ENCODE assay signal across 8 cellular contexts in the genomic region with DNA sequence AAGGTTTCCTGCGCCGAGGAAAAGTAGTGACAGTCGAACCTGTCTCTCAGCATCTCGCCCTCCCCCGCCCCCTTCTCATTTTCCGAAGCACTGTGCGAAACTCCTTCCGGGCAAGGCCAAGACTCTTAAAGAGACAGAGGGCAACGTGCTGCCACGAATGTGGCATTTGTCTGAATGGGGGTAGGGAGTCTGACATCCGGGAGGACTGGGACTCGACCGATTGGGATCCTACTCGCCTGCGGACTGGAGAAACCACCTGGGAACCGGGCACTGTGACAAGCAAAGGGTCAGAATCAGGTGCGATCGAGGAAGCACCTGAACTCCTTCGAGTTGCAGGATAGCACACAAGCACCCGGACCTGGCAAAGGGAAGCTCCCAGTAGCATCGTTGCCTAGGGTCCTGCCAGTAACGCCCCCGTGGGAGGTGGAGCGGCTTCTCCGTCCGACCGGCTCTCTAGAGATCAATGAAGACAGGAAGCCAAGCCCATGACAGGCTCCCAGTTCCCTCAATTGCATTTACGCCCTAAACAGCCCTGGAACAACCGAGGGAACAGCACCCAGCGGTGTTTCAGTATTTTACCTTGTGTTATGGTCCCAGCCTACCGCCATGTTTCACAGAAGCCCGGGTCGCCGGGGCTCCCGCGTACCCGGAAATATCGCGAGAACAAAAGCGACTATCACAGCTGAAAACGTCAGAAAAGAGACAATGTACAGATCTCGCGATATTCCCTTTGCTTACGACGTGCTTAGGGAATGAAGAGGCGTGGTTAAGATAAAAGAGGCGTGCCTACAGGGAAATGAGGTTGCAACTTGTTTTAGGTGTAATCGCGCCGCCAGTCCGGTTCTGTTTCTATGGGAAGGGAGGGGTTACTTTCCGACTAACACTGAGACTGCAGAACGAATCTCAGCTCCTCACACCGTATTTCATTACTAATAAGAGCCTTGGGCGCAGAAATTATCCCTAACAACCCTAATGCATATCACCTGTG. TPM values are rescaled to one million over a fixed set of nuclear protein-coding genes. Genes with fewer than 3 reads are reported as not detected.
A peak's percentile ranks its signal among the peaks of the same experiment; 100 is the strongest.
DNase-seq lines count a peak whose midpoint lies in the region; ATAC-seq, FAIRE-seq and TF ChIP-seq lines count a peak whose summit lies in the region.

A gene with protein sequence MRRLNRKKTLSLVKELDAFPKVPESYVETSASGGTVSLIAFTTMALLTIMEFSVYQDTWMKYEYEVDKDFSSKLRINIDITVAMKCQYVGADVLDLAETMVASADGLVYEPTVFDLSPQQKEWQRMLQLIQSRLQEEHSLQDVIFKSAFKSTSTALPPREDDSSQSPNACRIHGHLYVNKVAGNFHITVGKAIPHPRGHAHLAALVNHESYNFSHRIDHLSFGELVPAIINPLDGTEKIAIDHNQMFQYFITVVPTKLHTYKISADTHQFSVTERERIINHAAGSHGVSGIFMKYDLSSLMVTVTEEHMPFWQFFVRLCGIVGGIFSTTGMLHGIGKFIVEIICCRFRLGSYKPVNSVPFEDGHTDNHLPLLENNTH (minus strand): TSS at position 637 of the 988 bp plus-strand sequence. CDS start 9,539 bp downstream, outside the sequence.

- WGBS in body of pancreas, 2 donors = 0% methylated on average over 44 to 55 of the region's 55 CpGs

- H3K27ac ChIP-seq in 22Rv1 (peak within 1 kb of the TSS; percentile 99), body of pancreas (peak within 1 kb of the TSS; percentile 81 to 93 (median 89))

- intact Hi-C loops in body of pancreas (cut with DNase I) = no loop called here
- intact Hi-C loops in sciatic nerve (cut with DNase I) = no loop called here

- no peak for TF ChIP-seq CTCF in 22Rv1 (IDR thresholded peaks at IDR 0.05)
- peak in 1 of 7 experiments; percentile 23 for TF ChIP-seq CTCF in body of pancreas (IDR thresholded peaks at IDR 0.05)

- peak; percentile 95 for FAIRE-seq in TTC549 (lab: Jason Lieb, UNC)

- H3K9me3 ChIP-seq in body of pancreas = no peaks in the 10 kb centered on the region

- H3K36me3 ChIP-seq in body of pancreas (replicated peaks in 1 of 2; ENCODE audit: insufficient read depth in 1 of 2, low read depth in 2 of 2) = no peaks in the 10 kb centered on the region

- DNase-seq in NCI-H2107 treated with DMSO at 0.1 percent for 48 hours (lab: John Stamatoyannopoulos, UW; ENCODE audit: unreplicated experiment) = peak; percentile 100
- DNase-seq in body of pancreas = peak; percentile 93 to 98 (median 94)
- peak; percentile 99 for DNase-seq in iPS DF 19.7 (ENCODE audit: low read depth, low spot score)
- peak; percentile 93 for DNase-seq in sciatic nerve (ENCODE audit: low spot score)

- H3K4me1 ChIP-seq in body of pancreas = peaks cover 10% of the 10 kb centered on the region

- no peaks in the 10 kb centered on the region for H3K27me3 ChIP-seq in body of pancreas

- peak; percentile 45 to 91 (median 88) for TF ChIP-seq POLR2A in body of pancreas (IDR thresholded peaks at IDR 0.05)

- H3K4me3 ChIP-seq in body of pancreas = peak within 1 kb of the TSS; percentile 63 to 81

- peak; percentile 99 for ATAC-seq in GM18520 (IDR thresholded peaks at IDR 0.05; ENCODE audit: unreplicated experiment)
- ATAC-seq in HG03064 (IDR thresholded peaks at IDR 0.05; ENCODE audit: low read depth, unreplicated experiment) = peak; percentile 97
- peak; percentile 100 for ATAC-seq in body of pancreas
- ATAC-seq in sciatic nerve = peak; percentile 99

RNA-seq across cellular contexts. Expression of the gene that starts here (rescaled TPM):
- total RNA-seq in body of pancreas = 10 to 100 TPM; 12.5 to 38.4 TPM
- total RNA-seq in sciatic nerve = 83.9 TPM

Comparison
In these comparisons a context has a peak if more than half of its experiments do, and no peak if none do; other contexts are left out.
1. Peak in every context shown above with its lines: DNase-seq, ATAC-seq, H3K4me3 ChIP-seq and H3K27ac ChIP-seq.